Comparison of ENCODE assay signal across 19 cellular contexts in the genomic region with DNA sequence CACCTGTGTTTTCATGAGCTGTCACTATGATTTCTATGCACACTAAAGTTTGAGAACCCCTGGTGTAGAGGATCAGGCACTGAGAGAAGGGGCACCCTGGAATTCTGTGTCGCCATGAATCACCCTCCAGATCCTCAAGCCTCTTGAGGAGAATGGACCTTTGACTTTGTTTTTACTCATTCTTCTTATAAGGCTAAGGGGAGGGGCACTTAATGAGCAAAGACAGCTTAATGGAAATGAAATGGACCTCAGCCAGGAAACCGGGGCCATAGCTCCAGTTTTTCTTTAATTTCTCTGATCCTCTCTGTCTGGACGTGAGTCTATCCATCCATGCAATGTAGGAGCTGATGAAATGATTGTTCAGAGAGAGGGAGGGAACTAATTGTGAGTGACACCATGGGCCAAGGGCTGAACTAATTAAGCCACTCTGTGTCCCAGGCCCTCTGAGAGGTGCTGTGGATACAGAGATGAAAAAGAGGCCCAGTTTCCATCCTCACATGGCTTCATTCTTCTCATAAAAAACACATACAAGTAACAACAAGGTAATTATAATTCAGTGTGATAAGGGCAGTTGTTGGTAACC. TPM values are rescaled to one million over a fixed set of nuclear protein-coding genes. Genes with fewer than 3 reads are reported as not detected.
"Had no signal": no experiment of that assay in that cellular context is flagged by ENCODE, and none has a peak within 500 bp of the region (broad histone marks: within the 10 kb centered on the region; RNA-seq: fewer than 3 reads in every experiment).

No MANE protein-coding gene starts in this region.

- H3K27ac ChIP-seq: cardiac muscle cell, dorsolateral prefrontal cortex, left lung, parathyroid adenoma, thyroid gland, WERI-Rb-1 had no signal

- H3K27me3 ChIP-seq: cardiac muscle cell, dorsolateral prefrontal cortex, left lung, thyroid gland had no signal

- H3K36me3 ChIP-seq: cardiac muscle cell, left lung, thyroid gland, WERI-Rb-1 had no signal

- H3K4me3 ChIP-seq: cardiac muscle cell, dorsolateral prefrontal cortex, left lung, mucosa of descending colon, thyroid gland had no signal

- DNase-seq: activated CD4-positive, alpha-beta T cell treated with anti-CD3 and anti-CD28 coated beads for 4 hours; activated CD8-positive, alpha-beta T cell treated with anti-CD3 and anti-CD28 coated beads for 36 hours; activated effector memory CD4-positive, alpha-beta T cell treated with Interleukin-2 at 50 U/mL for 16 hours; activated naive CD4-positive, alpha-beta T cell treated with anti-CD3 and anti-CD28 coated beads, Interleukin-2, amount 50 U/mL, for 16 hours; activated T-cell treated with anti-CD3 and anti-CD28 coated beads, Interleukin-2, amount 50 U/mL, for 4 hours; dorsolateral prefrontal cortex; endodermal cell; erythroblast; left lung; mammary epithelial cell; mucosa of descending colon; naive thymus-derived CD4-positive, alpha-beta T cell; stimulated activated CD4-positive, alpha-beta T cell treated with anti-CD3 and anti-CD28 coated beads, Interleukin-2, amount 100 ng/mL, for 48 hours; stimulated activated naive B cell treated with anti-CD40 and anti-IgM and Interleukin-4, amounts not matched to agents 10 μg/mL and 1 μg/mL and 100 μg/mL, for 72 hours; thyroid gland; WERI-Rb-1 had no signal

- ATAC-seq: activated CD8-positive, alpha-beta T cell treated with anti-CD3 and anti-CD28 coated beads for 36 hours; activated T-cell treated with anti-CD3 and anti-CD28 coated beads, Interleukin-2, amount 50 U/mL, for 4 hours; left lung; mucosa of descending colon; naive thymus-derived CD4-positive, alpha-beta T cell; stimulated activated naive B cell treated with anti-CD40 and anti-IgM and Interleukin-4, amounts not matched to agents 10 μg/mL and 1 μg/mL and 100 μg/mL, for 72 hours had no signal

- H2AFZ ChIP-seq: parathyroid adenoma had no signal

- H3K79me2 ChIP-seq: parathyroid adenoma had no signal

- H3K9me3 ChIP-seq: left lung, mucosa of descending colon, thyroid gland had no signal

- H3K4me1 ChIP-seq: left lung, parathyroid adenoma, thyroid gland had no signal

- H3K9ac ChIP-seq: parathyroid adenoma had no signal

RNA-seq across cellular contexts. Expression of a gene that starts 32.9 kb away (rescaled TPM):
- total RNA-seq: activated CD8-positive, alpha-beta T cell treated with anti-CD3 and anti-CD28 coated beads for 36 hours; activated T-cell treated with anti-CD3 and anti-CD28 coated beads, Interleukin-2, amount 50 U/mL, for 4 hours; cardiac muscle cell; endodermal cell; left lung; mammary epithelial cell; mucosa of descending colon; naive thymus-derived CD4-positive, alpha-beta T cell; thyroid gland had no signal
- polyA plus RNA-seq: adipose tissue; cardiac muscle cell; mammary epithelial cell; naive thymus-derived CD4-positive, alpha-beta T cell had no signal
